In the genomic region with DNA sequence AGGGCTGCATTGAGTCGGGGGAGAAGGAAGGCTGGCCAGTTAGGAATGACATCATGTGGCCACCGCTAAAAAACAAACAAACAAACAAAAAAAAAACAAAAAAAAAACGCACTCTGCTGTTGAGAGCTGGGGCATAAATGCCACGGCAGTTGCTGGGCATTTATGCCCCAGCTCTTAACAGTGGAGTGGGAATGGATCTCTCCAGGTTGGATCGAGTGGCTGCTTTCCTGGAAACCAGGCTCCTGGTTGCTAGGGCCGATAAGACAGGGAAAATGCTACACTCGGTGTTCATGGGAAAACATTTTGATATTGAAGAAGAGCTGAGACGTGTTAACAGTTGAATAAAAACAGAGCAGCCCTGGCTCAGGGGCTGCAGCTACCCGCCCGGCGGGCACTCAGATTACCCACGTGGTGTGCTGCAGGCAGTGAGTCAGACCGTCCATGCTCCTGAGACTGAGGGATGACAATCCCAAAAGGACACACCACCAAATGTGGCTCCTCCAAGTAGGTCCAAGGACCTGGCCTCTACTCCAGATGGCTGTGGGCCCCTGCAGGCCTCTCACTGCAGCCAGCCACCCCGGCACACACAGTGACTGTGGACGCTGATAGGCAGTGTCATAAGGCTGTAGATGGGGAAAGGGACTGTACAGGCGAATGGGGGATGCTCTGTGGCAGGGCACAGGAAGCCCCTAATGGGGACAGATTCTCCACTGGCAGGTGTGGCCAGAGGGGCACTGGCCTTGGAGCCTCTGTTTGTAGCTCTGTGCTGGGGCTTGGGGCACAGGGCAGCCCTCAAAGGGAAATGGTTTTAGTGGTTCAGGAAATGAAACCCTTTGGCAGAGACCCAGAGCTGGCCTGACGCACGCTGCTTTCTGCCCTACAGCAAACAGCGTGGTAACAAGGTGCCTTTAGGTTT, we compare ENCODE assay signal across 10 cellular contexts.
DNase-seq lines count a peak whose midpoint lies in the region; ATAC-seq and TF ChIP-seq lines count a peak whose summit lies in the region.
"Had no signal": no experiment of that assay in that cellular context is flagged by ENCODE, and none has a peak within 500 bp of the region (broad histone marks: within the 10 kb centered on the region; RNA-seq: fewer than 3 reads in every experiment).

No MANE protein-coding gene starts in this region.

- H3K27ac Mint-ChIP-seq in GM23338 = no peak overlapping the region
- no peak overlapping the region for H3K27ac Mint-ChIP-seq in activated T-helper 17 cell treated with anti-CD3 and anti-CD28 coated beads, Interleukin-2, amount 50 U/mL, for 72 hours

- intact Hi-C loops in mucosa of descending colon (cut with DNase I, micrococcal nuclease) = no loop called here

- H3K36me3 Mint-ChIP-seq in GM23338 (ENCODE audit: low read depth) = no peaks in the 10 kb centered on the region
- no peaks in the 10 kb centered on the region for H3K36me3 Mint-ChIP-seq in activated T-helper 17 cell treated with anti-CD3 and anti-CD28 coated beads, Interleukin-2, amount 50 U/mL, for 72 hours (ENCODE audit: low read depth)

- H2AFZ ChIP-seq in GM23338 = peak overlapping the region; percentile 32; the same call in 1 of the 2 replicates

- TF ChIP-seq CTCF in GM23338 (conservative IDR thresholded peaks at IDR 0.05; ENCODE audit: low read depth in 2 of 2) (no peak), mucosa of descending colon (IDR thresholded peaks at IDR 0.05) (no peak)

- no peak overlapping the region for H3K4me2 ChIP-seq in GM23338

- no peaks in the 10 kb centered on the region for H4K20me1 ChIP-seq in GM23338 (replicated peaks; ENCODE audit: insufficient read depth)

- no peaks in the 10 kb centered on the region for H3K27me3 ChIP-seq in GM23338 (ENCODE audit: insufficient read depth)
- H3K27me3 ChIP-seq: SJSA1, tibial nerve had no signal

- no peaks in the 10 kb centered on the region for H3K79me2 ChIP-seq in GM23338 (replicated peaks; ENCODE audit: insufficient read depth)

- peaks cover 3% of the 10 kb centered on the region; the same call in 1 of the 3 replicates for H3K9me3 Mint-ChIP-seq in GM23338
- no peaks in the 10 kb centered on the region for H3K9me3 Mint-ChIP-seq in activated T-helper 17 cell treated with anti-CD3 and anti-CD28 coated beads, Interleukin-2, amount 50 U/mL, for 72 hours

- no peaks in the 10 kb centered on the region for H3K9me3 ChIP-seq in mucosa of descending colon
- H3K9me3 ChIP-seq: SJSA1, tibial nerve had no signal

- H3K36me3 ChIP-seq in GM23338 (ENCODE audit: insufficient read depth) = no peaks in the 10 kb centered on the region
- no peaks in the 10 kb centered on the region for H3K36me3 ChIP-seq in mucosa of descending colon (ENCODE audit: low read depth)
- H3K36me3 ChIP-seq: SJSA1, tibial nerve had no signal

- H3K4me1 Mint-ChIP-seq in GM23338 = peaks cover 20% of the 10 kb centered on the region
- no peaks in the 10 kb centered on the region for H3K4me1 Mint-ChIP-seq in activated T-helper 17 cell treated with anti-CD3 and anti-CD28 coated beads, Interleukin-2, amount 50 U/mL, for 72 hours

- H3K9me2 ChIP-seq in GM23338 (ENCODE audit: insufficient read depth) = peaks cover 6% of the 10 kb centered on the region

- H3K4me1 ChIP-seq in GM23338 (ENCODE audit: insufficient read depth) = peaks cover 5% of the 10 kb centered on the region; the same call in 1 of the 2 replicates
- peaks cover 1% of the 10 kb centered on the region for H3K4me1 ChIP-seq in mucosa of descending colon (ENCODE audit: low read depth)

- no peak overlapping the region for H3K27ac ChIP-seq in GM23338 (ENCODE audit: low read depth)
- H3K27ac ChIP-seq: SJSA1 had no signal

- DNase-seq in GM23338 (ENCODE audit: low spot score) (no peak), NAMALWA (ENCODE audit: low spot score) (peak; percentile 31), mucosa of descending colon (peak in 2 of 3 donors; percentile 66 to 75), activated T-cell treated with anti-CD3 and anti-CD28 coated beads for 4 hours (no peak), NCI-H446 (lab: John Stamatoyannopoulos, UW) (no peak)

- H3F3A ChIP-seq in GM23338 (replicated peaks; ENCODE audit: low read depth) = no peaks in the 10 kb centered on the region

- TF ChIP-seq POLR2A in GM18505 (IDR thresholded peaks at IDR 0.05; ENCODE audit: borderline replicate concordance, extremely low read depth, insufficient read depth, insufficient read length) = no peak

- no peak overlapping the region for H3K4me3 Mint-ChIP-seq in GM23338
- H3K4me3 Mint-ChIP-seq in activated T-helper 17 cell treated with anti-CD3 and anti-CD28 coated beads, Interleukin-2, amount 50 U/mL, for 72 hours = no peak overlapping the region

- peak; percentile 86 for ATAC-seq in GM18505 (IDR thresholded peaks at IDR 0.05; ENCODE audit: unreplicated experiment)
- no peak for ATAC-seq in GM23338
- ATAC-seq in activated T-helper 17 cell treated with anti-CD3 and anti-CD28 coated beads, Interleukin-2, amount 50 U/mL, for 72 hours (replicated peaks) = peak; percentile 86
- peak; percentile 77 for ATAC-seq in mucosa of descending colon
- no peak for ATAC-seq in HG02970 (IDR thresholded peaks at IDR 0.05; ENCODE audit: low FRiP score, unreplicated experiment)

- H3K4me3 ChIP-seq in GM23338 (no peak overlapping the region), mucosa of descending colon (no peak overlapping the region)
- H3K4me3 ChIP-seq: SJSA1, tibial nerve had no signal

- H3K27me3 Mint-ChIP-seq in GM23338 (ENCODE audit: insufficient read depth, low read depth, poor library complexity) = peaks cover 18% of the 10 kb centered on the region
- H3K27me3 Mint-ChIP-seq in activated T-helper 17 cell treated with anti-CD3 and anti-CD28 coated beads, Interleukin-2, amount 50 U/mL, for 72 hours = peaks cover 24% of the 10 kb centered on the region

TF ChIP-seq in GM23338, 12 proteins besides CTCF, POLR2A, EP300 and RAD21 (continues in another document):
- TF ChIP-seq EZH2phosphoT487 (IDR thresholded peaks at IDR 0.05; ENCODE audit: unreplicated experiment) (no peak), CREB1 (CRISPR knock-in tag; IDR thresholded peaks at IDR 0.05; ENCODE audit: low read depth) (no peak), POLR2AphosphoS5 (IDR thresholded peaks at IDR 0.05; ENCODE audit: low read depth) (no peak), ETS1 (IDR thresholded peaks at IDR 0.05) (no peak), ZNF331 (CRISPR knock-in tag; IDR thresholded peaks at IDR 0.05; ENCODE audit: low read depth) (no peak), NANOG (IDR thresholded peaks at IDR 0.05; ENCODE audit: borderline replicate concordance) (no peak)

Comparison
In these comparisons a context has a peak if more than half of its experiments do, and no peak if none do; other contexts are left out.
1. ATAC-seq: peak in GM18505 (single experiment), activated T-helper 17 cell treated with anti-CD3 and anti-CD28 coated beads, Interleukin-2, amount 50 U/mL, for 72 hours (single experiment) and mucosa of descending colon (single experiment); none in GM23338 (single experiment) and HG02970 (single experiment).
2. DNase-seq: peak in NAMALWA (single experiment) and mucosa of descending colon (2 of 3); none in GM23338 (single experiment), activated T-cell treated with anti-CD3 and anti-CD28 coated beads for 4 hours (single experiment) and NCI-H446 (0 of 2).